Comparison of ENCODE assay signal across 21 cellular contexts in genomic region chr14:55243813-55244212, GRCh38. TPM values are rescaled to one million over a fixed set of nuclear protein-coding genes. Genes with fewer than 3 reads are reported as not detected.
A peak's percentile ranks its signal among the peaks of the same experiment; 100 is the strongest.
DNase-seq lines count a peak whose midpoint lies in the region; ATAC-seq and TF ChIP-seq lines count a peak whose summit lies in the region.
"Had no signal": no experiment of that assay in that cellular context is flagged by ENCODE, and none has a peak within 500 bp of the region (broad histone marks: within the 10 kb centered on the region; RNA-seq: fewer than 3 reads in every experiment).

No MANE protein-coding gene starts in this region.

- H3K36me3 Mint-ChIP-seq in progenitor cell of endocrine pancreas (ENCODE audit: insufficient read depth), result no peaks in the 10 kb centered on the region
- H3K36me3 Mint-ChIP-seq: CD14-positive monocyte had no signal

- H3K27ac Mint-ChIP-seq in progenitor cell of endocrine pancreas, result peak overlapping the region; percentile 47
- H3K27ac Mint-ChIP-seq: B cell; CD14-positive monocyte; CD4-positive, alpha-beta T cell; CD8-positive, alpha-beta memory T cell had no signal

- no peaks in the 10 kb centered on the region for H3K9me3 ChIP-seq in BLaER1 treated with 17β-estradiol and CSF1 and Interleukin-3, amounts not matched to agents 10 nM and 100 nM (replicated peaks in 1 of 11)
- H3K9me3 ChIP-seq in mucosa of descending colon (no peaks in the 10 kb centered on the region), Karpas-422 (ENCODE audit: low read length) (no peaks in the 10 kb centered on the region)
- H3K9me3 ChIP-seq: BLaER1 had no signal

- no peak overlapping the region for H3K4me3 ChIP-seq in BLaER1 treated with 17β-estradiol and CSF1 and Interleukin-3, amounts not matched to agents 10 nM and 100 nM
- H3K4me3 ChIP-seq in mucosa of descending colon, result no peak overlapping the region
- H3K4me3 ChIP-seq in Karpas-422 (ENCODE audit: low read length), result no peak overlapping the region
- H3K4me3 ChIP-seq: BLaER1, GM12878 had no signal

- TF ChIP-seq CTCF in mucosa of descending colon (IDR thresholded peaks at IDR 0.05) (no peak), progenitor cell of endocrine pancreas (IDR thresholded peaks at IDR 0.05; ENCODE audit: unreplicated experiment) (no peak)

- peaks cover 53% of the 10 kb centered on the region for H3K27me3 Mint-ChIP-seq in progenitor cell of endocrine pancreas

- H3K4me1 Mint-ChIP-seq in progenitor cell of endocrine pancreas (ENCODE audit: low read depth), result peaks cover 7% of the 10 kb centered on the region
- H3K4me1 Mint-ChIP-seq: B cell; CD8-positive, alpha-beta memory T cell had no signal

- H4K20me1 ChIP-seq in BLaER1 treated with 17β-estradiol and CSF1 and Interleukin-3, amounts not matched to agents 10 nM and 100 nM, result no peaks in the 10 kb centered on the region
- no peaks in the 10 kb centered on the region for H4K20me1 ChIP-seq in Karpas-422 (ENCODE audit: insufficient read depth, low read depth, low read length)
- H4K20me1 ChIP-seq: BLaER1 had no signal

- no peak overlapping the region for H3K27ac ChIP-seq in BLaER1 treated with 17β-estradiol and CSF1 and Interleukin-3, amounts not matched to agents 10 nM and 100 nM
- no peak overlapping the region for H3K27ac ChIP-seq in Karpas-422 (ENCODE audit: low read length)
- H3K27ac ChIP-seq: 22Rv1, BLaER1 had no signal

- H2AFZ ChIP-seq in Karpas-422 (ENCODE audit: low read length), result no peak overlapping the region

- H3K4me3 Mint-ChIP-seq in progenitor cell of endocrine pancreas (ENCODE audit: low read depth), result no peak overlapping the region
- H3K4me3 Mint-ChIP-seq: B cell; CD14-positive monocyte; CD4-positive, alpha-beta T cell; CD8-positive, alpha-beta memory T cell had no signal

- peak overlapping the region in 8 of 11 experiments; percentile 3 to 57 (median 37); a peak in 12 of 22 replicates for H3K4me2 ChIP-seq in BLaER1 treated with 17β-estradiol and CSF1 and Interleukin-3, amounts not matched to agents 10 nM and 100 nM
- no peak overlapping the region for H3K4me2 ChIP-seq in Karpas-422 (ENCODE audit: low read depth, low read length, poor library complexity, severe bottlenecking)
- H3K4me2 ChIP-seq: BLaER1 had no signal

- no peaks in the 10 kb centered on the region for H3K27me3 ChIP-seq in BLaER1 treated with 17β-estradiol and CSF1 and Interleukin-3, amounts not matched to agents 10 nM and 100 nM
- no peaks in the 10 kb centered on the region for H3K27me3 ChIP-seq in Karpas-422 (ENCODE audit: low read length)
- H3K27me3 ChIP-seq: BLaER1 had no signal

- intact Hi-C loops in mucosa of descending colon (cut with DNase I, micrococcal nuclease), result no loop called here

- H3K9me2 ChIP-seq in Karpas-422 (replicated peaks; ENCODE audit: insufficient read depth, low read length), result no peaks in the 10 kb centered on the region

- H3K9me3 Mint-ChIP-seq in progenitor cell of endocrine pancreas (ENCODE audit: low read depth), result no peaks in the 10 kb centered on the region
- H3K9me3 Mint-ChIP-seq: CD14-positive monocyte; CD4-positive, alpha-beta T cell; CD8-positive, alpha-beta memory T cell had no signal

- DNase-seq in mucosa of descending colon (no peak), progenitor cell of endocrine pancreas (ENCODE audit: low spot score, unreplicated experiment) (no peak), HK-2 (ENCODE audit: unreplicated experiment) (no peak), Karpas-422 (no peak), HUDEP-2 (lab: John Stamatoyannopoulos, UW; ENCODE audit: unreplicated experiment in 76 of 76) (no peak)
- DNase-seq: CD4-positive, alpha-beta T cell; CD8-positive, alpha-beta memory T cell; DMS 273 treated with DMSO at 0.1 percent for 48 hours; DMS79; EL; GDM1; H7; HCEC 1CT had no signal

- no peaks in the 10 kb centered on the region for H3K36me3 ChIP-seq in BLaER1 treated with 17β-estradiol and CSF1 and Interleukin-3, amounts not matched to agents 10 nM and 100 nM
- H3K36me3 ChIP-seq in mucosa of descending colon (ENCODE audit: low read depth) (no peaks in the 10 kb centered on the region), Karpas-422 (ENCODE audit: insufficient read depth, low read length) (no peaks in the 10 kb centered on the region)
- H3K36me3 ChIP-seq: BLaER1 had no signal

- no peaks in the 10 kb centered on the region for H3K79me2 ChIP-seq in Karpas-422 (ENCODE audit: low read length)

- H3K9ac ChIP-seq in BLaER1 treated with 17β-estradiol and CSF1 and Interleukin-3, amounts not matched to agents 10 nM and 100 nM, result no peak overlapping the region
- H3K9ac ChIP-seq in Karpas-422 (ENCODE audit: low read length), result no peak overlapping the region
- H3K9ac ChIP-seq: BLaER1 had no signal

- H3K4me1 ChIP-seq in BLaER1 treated with 17β-estradiol and CSF1 and Interleukin-3, amounts not matched to agents 10 nM and 100 nM, result peaks cover 0 to 12% (median 8%) of the 10 kb centered on the region in 10 experiments; a peak in 12 of 20 replicates
- no peaks in the 10 kb centered on the region for H3K4me1 ChIP-seq in mucosa of descending colon (ENCODE audit: low read depth)
- no peaks in the 10 kb centered on the region for H3K4me1 ChIP-seq in Karpas-422 (ENCODE audit: low read length)
- H3K4me1 ChIP-seq: BLaER1 had no signal

- peak; percentile 77 for ATAC-seq in esophagus mucosa
- ATAC-seq in mucosa of descending colon, result peak; percentile 24
- ATAC-seq in GM21825 (IDR thresholded peaks at IDR 0.05; ENCODE audit: unreplicated experiment), result no peak
- ATAC-seq: GM12878 had no signal

RNA-seq across cellular contexts. Expression of gene FBXO34, which starts 27.4 kb away (rescaled TPM):
- total RNA-seq in esophagus mucosa (36.0 TPM), mucosa of descending colon (10 to 100 TPM; 42.2 to 76.9 (median 59.1) TPM), progenitor cell of endocrine pancreas (32.1 and 32.4 TPM in 2 replicates)
- 59.0 and 62.3 TPM in 2 replicates for total RNA-seq in Karpas-422 (2014; rRNA removed; shearing (Covaris generic); ENCODE audit: low replicate concordance)

RNA-seq across cellular contexts. Expression of gene DLGAP5, which starts 52.4 kb away (rescaled TPM):
- 17.9 TPM for total RNA-seq in esophagus mucosa
- 10 to 100 TPM in 1 of 3 donors, 1 to 10 TPM in 2; 2.0 to 13.7 (median 3.3) TPM for total RNA-seq in mucosa of descending colon
- 31.2 and 32.9 TPM in 2 replicates for total RNA-seq in progenitor cell of endocrine pancreas
- 24.0 and 42.4 TPM in 2 replicates for total RNA-seq in Karpas-422 (2014; rRNA removed; shearing (Covaris generic); ENCODE audit: low replicate concordance)
- total RNA-seq: B cell had no signal
